8 cellular contexts compared by ENCODE assay signal in the genomic region with DNA sequence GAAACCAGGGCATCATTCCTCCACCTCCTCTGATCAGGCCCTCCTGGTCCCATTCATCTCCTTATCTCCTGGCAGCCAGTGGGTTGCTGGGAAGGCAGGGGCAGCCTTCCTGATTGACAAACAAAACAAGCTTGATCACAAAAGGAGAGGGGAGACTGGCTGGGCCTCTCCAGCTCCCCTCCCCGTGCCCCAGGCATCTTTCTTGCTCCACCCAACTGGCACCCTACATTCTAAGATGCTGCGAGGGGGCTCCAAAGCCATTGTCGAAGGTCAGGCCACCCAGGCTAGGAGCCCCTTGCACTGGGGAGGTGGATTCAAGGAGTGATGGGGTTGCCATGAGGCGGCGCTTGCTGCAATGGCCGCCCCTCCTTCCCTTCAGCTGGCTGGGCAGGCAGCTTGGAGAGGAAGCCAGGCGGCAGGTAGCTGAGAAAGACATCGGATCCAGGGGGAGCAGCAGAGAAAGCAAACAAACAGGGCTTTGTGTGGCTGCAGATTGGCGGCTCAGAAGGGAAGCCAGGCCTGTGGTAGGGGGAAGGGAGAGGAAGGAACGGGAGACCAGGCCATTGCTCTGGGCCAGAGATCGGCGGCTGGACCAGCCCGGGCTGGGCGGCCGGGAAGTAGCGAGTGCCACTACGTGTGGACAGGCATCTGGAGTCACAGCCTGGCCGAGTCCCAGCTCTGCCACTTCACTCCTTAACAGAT. TPM values are rescaled to one million over a fixed set of nuclear protein-coding genes. Genes with fewer than 3 reads are reported as not detected.
DNase-seq lines count a peak whose midpoint lies in the region; ATAC-seq and TF ChIP-seq lines count a peak whose summit lies in the region.

No MANE protein-coding gene starts in this region.

- CTCF ChIA-PET in activated naive CD4-positive, alpha-beta T cell treated with anti-CD3 and anti-CD28 coated beads for 36 hours (lab: Charles Lee) = interaction anchor here (1.3 to 1.9 kb wide), 3 partner anchors 11 to 64 kb away, joined by 3 to 6 read pairs (median 4); no protein-coding TSS in a partner anchor

- H3K4me1 Mint-ChIP-seq in activated naive CD4-positive, alpha-beta T cell treated with anti-CD3 and anti-CD28 coated beads for 36 hours (ENCODE audit: low read depth) = peaks cover 70% of the 10 kb centered on the region
- H3K4me1 Mint-ChIP-seq in brain = peaks cover 82% of the 10 kb centered on the region

- H3K27ac ChIP-seq in substantia nigra (ENCODE audit: low read depth, low read length, poor library complexity, severe bottlenecking) = peak overlapping the region; percentile 94

- TF ChIP-seq CTCF in brain (conservative IDR thresholded peaks at IDR 0.05) = no peak
- TF ChIP-seq CTCF in GM10266 (IDR thresholded peaks at IDR 0.05; ENCODE audit: control insufficient read depth, insufficient read depth, low read depth, missing control alignments) = no peak

- H3K36me3 Mint-ChIP-seq in activated naive CD4-positive, alpha-beta T cell treated with anti-CD3 and anti-CD28 coated beads for 36 hours (ENCODE audit: low read depth) = no peaks in the 10 kb centered on the region
- H3K36me3 Mint-ChIP-seq in brain = peaks cover 4% of the 10 kb centered on the region

- no peaks in the 10 kb centered on the region for H3K9me3 Mint-ChIP-seq in activated naive CD4-positive, alpha-beta T cell treated with anti-CD3 and anti-CD28 coated beads for 36 hours
- H3K9me3 Mint-ChIP-seq in brain = no peaks in the 10 kb centered on the region

- no peaks in the 10 kb centered on the region for H3K27me3 Mint-ChIP-seq in activated naive CD4-positive, alpha-beta T cell treated with anti-CD3 and anti-CD28 coated beads for 36 hours (ENCODE audit: low read depth)
- peaks cover 3% of the 10 kb centered on the region for H3K27me3 Mint-ChIP-seq in brain

- DNase-seq in activated naive CD4-positive, alpha-beta T cell treated with anti-CD3 and anti-CD28 coated beads for 36 hours = no peak
- DNase-seq in activated naive CD4-positive, alpha-beta T cell (lab: John Stamatoyannopoulos, UW) = no peak
- peak; percentile 78 to 82 for DNase-seq in NCI-H526 (lab: John Stamatoyannopoulos, UW)
- DNase-seq in left lobe of liver (ENCODE audit: low spot score) = peak; percentile 65
- DNase-seq in substantia nigra (lab: John Stamatoyannopoulos, UW) = peak in 47 of 49 donors; percentile 23 to 81 (median 65)
- DNase-seq in GM10266 (ENCODE audit: extremely low spot score) = no peak

- H3K4me3 Mint-ChIP-seq in activated naive CD4-positive, alpha-beta T cell treated with anti-CD3 and anti-CD28 coated beads for 36 hours = peak overlapping the region; percentile 79
- peak overlapping the region; percentile 83 to 95 (median 87) for H3K4me3 Mint-ChIP-seq in brain

- peak overlapping the region; percentile 97 for H3K27ac Mint-ChIP-seq in activated naive CD4-positive, alpha-beta T cell treated with anti-CD3 and anti-CD28 coated beads for 36 hours
- H3K27ac Mint-ChIP-seq in brain = peak overlapping the region; percentile 99 to 100 (median 100)

- intact Hi-C loops in activated naive CD4-positive, alpha-beta T cell treated with anti-CD3 and anti-CD28 coated beads for 36 hours (cut with micrococcal nuclease) = loop anchor here (5.0 kb wide), 1 partner anchor 489 kb away; the partner anchor contains the start of gene ALKBH5

- ATAC-seq in left lobe of liver = peak; percentile 48
- ATAC-seq in HG03108 (IDR thresholded peaks at IDR 0.05; ENCODE audit: unreplicated experiment) = no peak

RNA-seq across cellular contexts. Expression of gene RAI1, which starts 12.1 kb away (rescaled TPM):
- 10 to 100 TPM in 1 of 2 experiments, 1 to 10 TPM in 1; 9.2 to 12.0 TPM for total RNA-seq in activated naive CD4-positive, alpha-beta T cell treated with anti-CD3 and anti-CD28 coated beads for 36 hours
- 22.1 TPM for polyA plus RNA-seq in brain (ENCODE audit: insufficient read depth, low read depth, low replicate concordance)
- total RNA-seq in left lobe of liver = 7.8 TPM

Comparison
In these comparisons a context has a peak if more than half of its experiments do, and no peak if none do; other contexts are left out.
1. DNase-seq: peak in NCI-H526 (2 of 2), left lobe of liver (single experiment) and substantia nigra (47 of 49); none in activated naive CD4-positive, alpha-beta T cell treated with anti-CD3 and anti-CD28 coated beads for 36 hours (single experiment), activated naive CD4-positive, alpha-beta T cell (0 of 4) and GM10266 (single experiment).